In the genomic region with DNA sequence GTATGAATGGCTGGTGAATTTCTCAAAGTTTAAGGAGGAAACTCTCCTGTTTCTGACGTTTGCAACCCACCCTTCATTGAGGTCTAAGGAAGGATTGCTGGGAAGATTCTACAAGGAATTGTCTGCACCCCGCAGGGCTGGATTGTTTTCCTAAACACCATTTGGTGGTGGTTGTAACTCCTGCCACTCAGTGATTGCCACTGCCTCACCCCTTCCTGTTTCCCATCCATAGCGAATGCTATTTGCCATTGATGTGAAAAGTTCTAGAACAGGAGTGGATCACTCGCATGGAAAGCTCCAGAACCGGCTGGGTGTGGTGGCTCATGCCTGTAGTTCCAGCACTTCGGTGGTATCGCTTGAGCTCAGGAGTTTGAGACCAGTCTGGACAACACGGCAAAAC, we compare ENCODE assay signal across 22 cellular contexts. TPM values are rescaled to one million over a fixed set of nuclear protein-coding genes. Genes with fewer than 3 reads are reported as not detected.
DNase-seq lines count a peak whose midpoint lies in the region; ATAC-seq, FAIRE-seq and TF ChIP-seq lines count a peak whose summit lies in the region.
"Had no signal": no experiment of that assay in that cellular context is flagged by ENCODE, and none has a peak within 500 bp of the region (broad histone marks: within the 10 kb centered on the region; RNA-seq: fewer than 3 reads in every experiment).

No MANE protein-coding gene starts in this region.

- no peaks in the 10 kb centered on the region for H3K36me3 Mint-ChIP-seq in HFFc6 (ENCODE audit: low read depth)
- H3K36me3 Mint-ChIP-seq in activated naive CD8-positive, alpha-beta T cell treated with anti-CD3 and anti-CD28 coated beads, Interleukin-2, amount 50 U/mL, for 24 hours (ENCODE audit: low read depth) = no peaks in the 10 kb centered on the region

- H3K9ac ChIP-seq in colonic mucosa (ENCODE audit: low read depth in 2 of 2, low read length in 2 of 2) (no peak overlapping the region), keratinocyte (ENCODE audit: control insufficient read depth, extremely low read depth, insufficient read depth, low read length) (peak overlapping the region; percentile 59), kidney (ENCODE audit: low read length in 2 of 2) (no peak overlapping the region)

- no peaks in the 10 kb centered on the region; the same call in 1 of the 2 replicates for H3K27me3 Mint-ChIP-seq in HFFc6 (ENCODE audit: insufficient read depth)
- H3K27me3 Mint-ChIP-seq in activated naive CD8-positive, alpha-beta T cell treated with anti-CD3 and anti-CD28 coated beads, Interleukin-2, amount 50 U/mL, for 24 hours = peaks cover 38% of the 10 kb centered on the region

- H3K27me3 ChIP-seq in colonic mucosa (no peaks in the 10 kb centered on the region), keratinocyte (ENCODE audit: control insufficient read depth, extremely low read depth, insufficient read depth, low read length) (no peaks in the 10 kb centered on the region)

- H3K9me3 ChIP-seq in colonic mucosa = no peaks in the 10 kb centered on the region
- H3K9me3 ChIP-seq in keratinocyte (ENCODE audit: control insufficient read depth, low read depth, low read length) = no peaks in the 10 kb centered on the region
- H3K9me3 ChIP-seq in kidney (ENCODE audit: control insufficient read depth in 1 of 2, low read length in 2 of 2) = no peaks in the 10 kb centered on the region
- H3K9me3 ChIP-seq: gastrocnemius medialis, tibial artery had no signal

- no peaks in the 10 kb centered on the region for H4K20me1 ChIP-seq in keratinocyte (ENCODE audit: control insufficient read depth, extremely low read depth, insufficient read depth, low read length)

- H3K27ac Mint-ChIP-seq in HFFc6 = peak overlapping the region; percentile 36
- H3K27ac Mint-ChIP-seq in activated naive CD8-positive, alpha-beta T cell treated with anti-CD3 and anti-CD28 coated beads, Interleukin-2, amount 50 U/mL, for 24 hours = no peak overlapping the region
- H3K27ac Mint-ChIP-seq: activated CD4-positive, alpha-beta memory T cell treated with anti-CD3 and anti-CD28 coated beads, Interleukin-2, amount 10 ng/mL, durations not matched to agents 7 days and 5 days had no signal

- no peaks in the 10 kb centered on the region for H3K79me2 ChIP-seq in keratinocyte (ENCODE audit: control insufficient read depth, insufficient read depth, low read length)

- H3K9me1 ChIP-seq in keratinocyte (ENCODE audit: control insufficient read depth, extremely low read depth, insufficient read depth, low read length) = no peaks in the 10 kb centered on the region

- dilution Hi-C loops in keratinocyte (cut with MboI; ENCODE audit: extremely low pct_ligation_motif_present, low sequenced_read_pairs) = no loop called here

- H3K36me3 ChIP-seq in colonic mucosa (no peaks in the 10 kb centered on the region), keratinocyte (ENCODE audit: control insufficient read depth in 2 of 2, extremely low read depth in 1 of 2, insufficient read depth in 2 of 2, low read length in 2 of 2) (no peaks in the 10 kb centered on the region), kidney (ENCODE audit: control insufficient read depth in 1 of 2, insufficient read depth in 2 of 2, low read length in 2 of 2) (no peaks in the 10 kb centered on the region)
- H3K36me3 ChIP-seq: gastrocnemius medialis, tibial artery had no signal

- no peak overlapping the region for H3K4me3 ChIP-seq in colonic mucosa
- H3K4me3 ChIP-seq in keratinocyte (ENCODE audit: control insufficient read depth in 2 of 3, extremely low read depth in 1 of 3, insufficient read depth in 2 of 3, low read depth in 1 of 3, low read length in 3 of 3) = peak overlapping the region in 2 of 3 experiments; percentile 53 to 60
- H3K4me3 ChIP-seq in skin epidermis = peak overlapping the region in 1 of 7 experiments; percentile 6
- H3K4me3 ChIP-seq in kidney (ENCODE audit: low read length in 2 of 2) = no peak overlapping the region
- H3K4me3 ChIP-seq: gastrocnemius medialis, tibial artery had no signal

- H3K9me3 Mint-ChIP-seq in HFFc6 = no peaks in the 10 kb centered on the region
- no peaks in the 10 kb centered on the region for H3K9me3 Mint-ChIP-seq in activated naive CD8-positive, alpha-beta T cell treated with anti-CD3 and anti-CD28 coated beads, Interleukin-2, amount 50 U/mL, for 24 hours
- H3K9me3 Mint-ChIP-seq: activated CD4-positive, alpha-beta memory T cell treated with anti-CD3 and anti-CD28 coated beads, Interleukin-2, amount 10 ng/mL, durations not matched to agents 7 days and 5 days had no signal

- H3K4me2 ChIP-seq in keratinocyte (ENCODE audit: control insufficient read depth, extremely low read depth, insufficient read depth, low read depth, low read length) = peak overlapping the region; percentile 95

- H3K4me3 Mint-ChIP-seq in HFFc6 = peak overlapping the region; percentile 64; the same call in 1 of the 2 replicates
- no peak overlapping the region for H3K4me3 Mint-ChIP-seq in activated naive CD8-positive, alpha-beta T cell treated with anti-CD3 and anti-CD28 coated beads, Interleukin-2, amount 50 U/mL, for 24 hours
- H3K4me3 Mint-ChIP-seq: activated CD4-positive, alpha-beta memory T cell treated with anti-CD3 and anti-CD28 coated beads, Interleukin-2, amount 10 ng/mL, durations not matched to agents 7 days and 5 days had no signal

- no peak for ATAC-seq in activated naive CD8-positive, alpha-beta T cell treated with anti-CD3 and anti-CD28 coated beads, Interleukin-2, amount 50 U/mL, for 24 hours
- ATAC-seq: gastrocnemius medialis, left ventricle myocardium superior, sciatic nerve had no signal

- FAIRE-seq in keratinocyte (lab: Jason Lieb, UNC) (peak; percentile 82), kidney (lab: Jason Lieb, UNC) (no peak)
- FAIRE-seq: astrocyte had no signal

- intact Hi-C loops in colonic mucosa (cut with DNase I) = no loop called here
- intact Hi-C loops in kidney (cut with DNase I) = no loop called here

- H2AFZ ChIP-seq in keratinocyte (ENCODE audit: control insufficient read depth, low read length) = peak overlapping the region; percentile 90

- H3K4me1 ChIP-seq in colonic mucosa = peaks cover 6% of the 10 kb centered on the region
- peaks cover 33% of the 10 kb centered on the region for H3K4me1 ChIP-seq in keratinocyte (ENCODE audit: control insufficient read depth, extremely low read depth, insufficient read depth, low read length)
- H3K4me1 ChIP-seq in kidney (ENCODE audit: control insufficient read depth in 1 of 2, insufficient read depth in 1 of 2, low read depth in 1 of 2, low read length in 2 of 2) = no peaks in the 10 kb centered on the region
- H3K4me1 ChIP-seq: gastrocnemius medialis, tibial artery had no signal

- peaks cover 95% of the 10 kb centered on the region for H3K4me1 Mint-ChIP-seq in HFFc6 (ENCODE audit: low read depth)
- H3K4me1 Mint-ChIP-seq in activated naive CD8-positive, alpha-beta T cell treated with anti-CD3 and anti-CD28 coated beads, Interleukin-2, amount 50 U/mL, for 24 hours = no peaks in the 10 kb centered on the region
- H3K4me1 Mint-ChIP-seq: activated CD4-positive, alpha-beta memory T cell treated with anti-CD3 and anti-CD28 coated beads, Interleukin-2, amount 10 ng/mL, durations not matched to agents 7 days and 5 days had no signal

- TF ChIP-seq CTCF in HFFc6 (IDR thresholded peaks at IDR 0.05) (no peak), colonic mucosa (IDR thresholded peaks at IDR 0.05) (no peak), keratinocyte (optimal IDR thresholded peaks at IDR 0.05 in 1 of 3, IDR thresholded peaks at IDR 0.05 in 1 of 3, conservative IDR thresholded peaks at IDR 0.05 in 1 of 3; ENCODE audit: extremely low read depth in 1 of 3, insufficient read depth in 2 of 3, low read length in 3 of 3) (no peak), GM20000 (IDR thresholded peaks at IDR 0.05; ENCODE audit: extremely low read depth, missing control alignments) (no peak), kidney (IDR thresholded peaks at IDR 0.05; ENCODE audit: borderline replicate concordance, extremely low read depth, insufficient read depth) (no peak)

- DNase-seq in HFFc6 = no peak
- peak; percentile 71 for DNase-seq in colonic mucosa
- DNase-seq in keratinocyte (ENCODE audit: low read depth, low spot score) = no peak
- no peak for DNase-seq in activated naive CD8-positive, alpha-beta T cell treated with anti-CD3 and anti-CD28 coated beads, Interleukin-2, amount 50 U/mL, for 24 hours
- DNase-seq in GM20000 (ENCODE audit: low spot score) = no peak
- no peak for DNase-seq in NCI-H510A (lab: John Stamatoyannopoulos, UW)
- no peak for DNase-seq in kidney
- DNase-seq: activated CD4-positive, alpha-beta memory T cell treated with anti-CD3 and anti-CD28 coated beads, Interleukin-2, amount 10 ng/mL, durations not matched to agents 7 days and 5 days; activated naive CD4-positive, alpha-beta T cell treated with anti-CD3 and anti-CD28 coated beads, Interleukin-2, amount 50 U/mL, for 16 hours; activated T-cell treated with anti-CD3 and anti-CD28 coated beads, Interleukin-2, amount 50 U/mL, for 1 hour; DND-41; gastrocnemius medialis; left ventricle myocardium superior; NCI-H1092 treated with DMSO at 0.1 percent for 48 hours; NCI-H2081; nucleus accumbens; stimulated activated naive CD4-positive, alpha-beta T cell; T-helper 1 cell; tibial artery had no signal

- H3K27ac ChIP-seq in colonic mucosa (peak overlapping the region; percentile 76), keratinocyte (ENCODE audit: control insufficient read depth, insufficient read depth, low read length) (peak overlapping the region; percentile 77), skin epidermis (peak overlapping the region in 18 of 21 experiments; percentile 12 to 81 (median 65)), kidney (ENCODE audit: low read depth in 2 of 2, low read length in 2 of 2) (no peak overlapping the region)
- H3K27ac ChIP-seq: gastrocnemius medialis, tibial artery had no signal

RNA-seq across cellular contexts. Expression of gene DSP, which starts 8.7 kb away (rescaled TPM):
- 10 to 100 TPM; 33.8 to 65.4 (median 37.0) TPM for total RNA-seq in HFFc6 (2021; fragmentation: NEBNext Ultra II Directional; extraction: Animal tissue kit (Norgen Biotek cat#: 25700))
- total RNA-seq in colonic mucosa (100 to 1,000 TPM; 201 to 250 TPM), kidney (96.2 TPM)
- polyA plus RNA-seq in keratinocyte (254 to 286 TPM (median 255 TPM) in 3 replicates), kidney (ENCODE audit: insufficient read depth, low read depth, low replicate concordance) (14.7 TPM)
- polyA plus RNA-seq in keratinocyte (2011; ENCODE audit: low read depth) = 2,196 TPM
- polyA plus RNA-seq in keratinocyte (2011; cell fraction: cytosol; rRNA removed) = 184 and 222 TPM in 2 replicates
- 932 and 1,129 TPM in 2 replicates for polyA plus RNA-seq in keratinocyte (2011; cell fraction: nucleus; rRNA removed)
- 346 and 943 TPM in 2 replicates for polyA plus RNA-seq in keratinocyte (2012; ENCODE audit: low replicate concordance)
- polyA minus RNA-seq in keratinocyte = 431 to 618 TPM (median 497 TPM) in 3 replicates
- polyA minus RNA-seq in keratinocyte (2011; cell fraction: cytosol; rRNA and poly(A)+ RNA removed) = 239 TPM
- 1,008 and 1,842 TPM in 2 replicates for polyA minus RNA-seq in keratinocyte (2011; cell fraction: nucleus; rRNA and poly(A)+ RNA removed)

RNA-seq across cellular contexts. Expression of gene SNRNP48, which starts 57.2 kb away (rescaled TPM):
- 10 to 100 TPM in 5 of 6 experiments, 1 to 10 TPM in 1; 9.7 to 12.9 (median 11.9) TPM for total RNA-seq in HFFc6 (2021; fragmentation: NEBNext Ultra II Directional; extraction: Animal tissue kit (Norgen Biotek cat#: 25700))
- total RNA-seq in colonic mucosa = 10 to 100 TPM; 13.8 to 14.6 TPM
- polyA plus RNA-seq in keratinocyte = 5.9 to 12.2 TPM (median 6.1 TPM) in 3 replicates
- 25.0 TPM for polyA plus RNA-seq in keratinocyte (2011; ENCODE audit: low read depth)
- polyA plus RNA-seq in keratinocyte (2011; cell fraction: cytosol; rRNA removed) = 3.5 and 7.5 TPM in 2 replicates
- polyA plus RNA-seq in keratinocyte (2011; cell fraction: nucleus; rRNA removed) = 7.5 and 10.1 TPM in 2 replicates
- polyA plus RNA-seq in keratinocyte (2012; ENCODE audit: low replicate concordance) = 7.1 and 8.8 TPM in 2 replicates
- polyA minus RNA-seq in keratinocyte = 1.7 to 7.5 TPM (median 4.0 TPM) in 3 replicates
- polyA minus RNA-seq in keratinocyte (2011; cell fraction: cytosol; rRNA and poly(A)+ RNA removed) = 5.9 TPM
- polyA minus RNA-seq in keratinocyte (2011; cell fraction: nucleus; rRNA and poly(A)+ RNA removed) = 3.8 and 8.3 TPM in 2 replicates
- total RNA-seq in kidney = 12.1 TPM
- 5.2 TPM for polyA plus RNA-seq in kidney (ENCODE audit: insufficient read depth, low read depth, low replicate concordance)

Comparison
In these comparisons a context has a peak if more than half of its experiments do, and no peak if none do; other contexts are left out.
1. H3K27ac ChIP-seq: peak in colonic mucosa (single experiment), keratinocyte (single experiment) and skin epidermis (18 of 21); none in kidney (0 of 2).
2. H3K4me3 ChIP-seq: peak in keratinocyte (2 of 3); none in colonic mucosa (single experiment) and kidney (0 of 2).